Comparison of ENCODE assay signal across 10 cellular contexts in genomic region chr17:42107124-42107523, GRCh38. TPM values are rescaled to one million over a fixed set of nuclear protein-coding genes. Genes with fewer than 3 reads are reported as not detected.
A peak's percentile ranks its signal among the peaks of the same experiment; 100 is the strongest.
DNase-seq lines count a peak whose midpoint lies in the region; ATAC-seq and TF ChIP-seq lines count a peak whose summit lies in the region.
"Had no signal": no experiment of that assay in that cellular context is flagged by ENCODE, and none has a peak within 500 bp of the region (broad histone marks: within the 10 kb centered on the region; RNA-seq: fewer than 3 reads in every experiment).

No MANE protein-coding gene starts in this region.

- CTCF ChIA-PET in CD4-positive, alpha-beta memory T cell (lab: Charles Lee; ENCODE audit: partially characterized antibody) = interaction anchor here (0.6 to 7.9 kb wide), 7 partner anchors 9 to 1473 kb away, joined by 3 to 88 read pairs (median 6); partner anchors contain the start of gene DNAJC7

- TF ChIP-seq CTCF in HL-60 (IDR thresholded peaks at IDR 0.05; ENCODE audit: insufficient read depth, low read length) (no peak), colonic mucosa (IDR thresholded peaks at IDR 0.05) (no peak), neural crest cell (conservative IDR thresholded peaks at IDR 0.05) (no peak)

- no peak overlapping the region for H3K4me3 ChIP-seq in CD4-positive, alpha-beta memory T cell (ENCODE audit: low read length in 2 of 2)
- H3K4me3 ChIP-seq in HL-60 (replicated peaks; ENCODE audit: insufficient read depth, low read length) (peak overlapping the region; percentile 39), colonic mucosa (peak overlapping the region; percentile 22)
- H3K4me3 ChIP-seq: SJSA1 had no signal

- no peak for DNase-seq in CD4-positive, alpha-beta memory T cell
- no peak for DNase-seq in HL-60 (ENCODE audit: low read depth in 1 of 2, low spot score in 1 of 2)
- DNase-seq in colonic mucosa = no peak
- no peak for DNase-seq in neural crest cell (ENCODE audit: low read depth, low spot score)
- no peak for DNase-seq in epidermal melanocyte (ENCODE audit: insufficient read length, low spot score)
- DNase-seq in OCI-M1 (lab: John Stamatoyannopoulos, UW) = no peak
- DNase-seq: DMS53 had no signal

- no peak overlapping the region for H3K27ac ChIP-seq in CD4-positive, alpha-beta memory T cell (ENCODE audit: low read depth, low read length)
- H3K27ac ChIP-seq in HL-60 (replicated peaks) (no peak overlapping the region), colonic mucosa (no peak overlapping the region)
- H3K27ac ChIP-seq: SJSA1 had no signal

- H3K9me3 ChIP-seq in CD4-positive, alpha-beta memory T cell (ENCODE audit: control insufficient read depth in 1 of 2, low read length in 2 of 2) = no peaks in the 10 kb centered on the region
- H3K9me3 ChIP-seq in colonic mucosa = no peaks in the 10 kb centered on the region
- H3K9me3 ChIP-seq: SJSA1 had no signal

- H3K27ac Mint-ChIP-seq in CD4-positive, alpha-beta memory T cell = peak overlapping the region in 1 of 7 donors; percentile 79
- no peak overlapping the region for H3K27ac Mint-ChIP-seq in neural crest cell (ENCODE audit: unreplicated experiment)

- H3K27me3 ChIP-seq in CD4-positive, alpha-beta memory T cell (ENCODE audit: insufficient read depth, low read length) = no peaks in the 10 kb centered on the region
- H3K27me3 ChIP-seq in HL-60 (ENCODE audit: insufficient read depth, poor library complexity, severe bottlenecking) = no peaks in the 10 kb centered on the region
- H3K27me3 ChIP-seq in colonic mucosa = no peaks in the 10 kb centered on the region
- H3K27me3 ChIP-seq: SJSA1 had no signal

- intact Hi-C loops in CD4-positive, alpha-beta memory T cell (cut with micrococcal nuclease) = no loop called here
- intact Hi-C loops in colonic mucosa (cut with DNase I) = no loop called here

- H3K9me3 Mint-ChIP-seq in CD4-positive, alpha-beta memory T cell = peaks cover 0 to 3% (median 0%) of the 10 kb centered on the region in 8 donors
- no peaks in the 10 kb centered on the region for H3K9me3 Mint-ChIP-seq in neural crest cell

- peaks cover 34% of the 10 kb centered on the region for H3K4me1 ChIP-seq in CD4-positive, alpha-beta memory T cell (ENCODE audit: insufficient read depth, low read length)
- peaks cover 9% of the 10 kb centered on the region for H3K4me1 ChIP-seq in colonic mucosa

- peak overlapping the region in 5 of 8 donors; percentile 54 to 68 (median 61) for H3K4me3 Mint-ChIP-seq in CD4-positive, alpha-beta memory T cell
- peak overlapping the region; percentile 73 for H3K4me3 Mint-ChIP-seq in neural crest cell

- H3K9ac ChIP-seq in colonic mucosa (ENCODE audit: low read depth in 2 of 2, low read length in 2 of 2) = no peak overlapping the region

- POLR2A ChIA-PET in CD4-positive, alpha-beta memory T cell (lab: Charles Lee; ENCODE audit: partially characterized antibody) = interaction anchor here (0.7 to 1.2 kb wide), 3 partner anchors 9 to 143 kb away, joined by 3 to 5 read pairs (median 3); partner anchors contain the start of gene CNP

- H3K27me3 Mint-ChIP-seq in CD4-positive, alpha-beta memory T cell = no peaks in the 10 kb centered on the region
- H3K27me3 Mint-ChIP-seq in neural crest cell (ENCODE audit: low read depth) = peaks cover 23% of the 10 kb centered on the region

- ATAC-seq in HG03460 (IDR thresholded peaks at IDR 0.05; ENCODE audit: unreplicated experiment) = no peak
- ATAC-seq in HG02938 (IDR thresholded peaks at IDR 0.05; ENCODE audit: unreplicated experiment) = no peak

- peaks cover 17 to 46% (median 34%) of the 10 kb centered on the region in 4 donors for H3K4me1 Mint-ChIP-seq in CD4-positive, alpha-beta memory T cell
- H3K4me1 Mint-ChIP-seq in neural crest cell = peaks cover 7% of the 10 kb centered on the region

- peaks cover 5 to 19% of the 10 kb centered on the region in 2 donors for H3K36me3 Mint-ChIP-seq in CD4-positive, alpha-beta memory T cell
- no peaks in the 10 kb centered on the region for H3K36me3 Mint-ChIP-seq in neural crest cell (ENCODE audit: low read depth)

- peaks cover 7% of the 10 kb centered on the region for H3K36me3 ChIP-seq in CD4-positive, alpha-beta memory T cell (ENCODE audit: insufficient read depth, low read length)
- no peaks in the 10 kb centered on the region for H3K36me3 ChIP-seq in colonic mucosa
- H3K36me3 ChIP-seq: SJSA1 had no signal

RNA-seq across cellular contexts. Expression of gene DHX58, which starts 5.4 kb away (rescaled TPM):
- total RNA-seq in CD4-positive, alpha-beta memory T cell = 10 to 100 TPM; 41.8 to 43.3 TPM
- 10 to 100 TPM; 11.9 to 19.3 TPM for polyA plus RNA-seq in CD4-positive, alpha-beta memory T cell
- total RNA-seq in colonic mucosa (10 to 100 TPM; 10.6 to 11.3 TPM), neural crest cell (0.50 TPM in 1 of 2 replicates, not detected in the other)

RNA-seq across cellular contexts. Expression of gene ZNF385C, which starts 8.9 kb away (rescaled TPM):
- under 1 TPM in 1 of 2 experiments, not detected in 1; 0.36 TPM for total RNA-seq in CD4-positive, alpha-beta memory T cell
- not detected for polyA plus RNA-seq in CD4-positive, alpha-beta memory T cell
- total RNA-seq in colonic mucosa (under 1 TPM; 0.20 to 0.32 TPM), neural crest cell (1.3 and 1.7 TPM in 2 replicates)
- total RNA-seq: SJSA1 had no signal

RNA-seq across cellular contexts. Expression of gene KAT2A, which starts 14.0 kb away (rescaled TPM):
- total RNA-seq in CD4-positive, alpha-beta memory T cell = 10 to 100 TPM; 38.5 to 39.9 TPM
- polyA plus RNA-seq in CD4-positive, alpha-beta memory T cell = 1 to 10 TPM; 5.9 to 7.3 TPM
- total RNA-seq in colonic mucosa (10 to 100 TPM; 16.9 to 59.8 TPM), neural crest cell (41.9 and 43.6 TPM in 2 replicates)

RNA-seq across cellular contexts. Expression of gene HSPB9, which starts 15.5 kb away (rescaled TPM):
- not detected for total RNA-seq in CD4-positive, alpha-beta memory T cell
- polyA plus RNA-seq in CD4-positive, alpha-beta memory T cell = not detected
- total RNA-seq in colonic mucosa = not detected
- total RNA-seq in neural crest cell = 0.16 and 0.40 TPM in 2 replicates
- total RNA-seq: SJSA1 had no signal

RNA-seq across cellular contexts. Expression of gene RAB5C, which starts 47.7 kb away (rescaled TPM):
- total RNA-seq in CD4-positive, alpha-beta memory T cell = 10 to 100 TPM; 77.7 to 80.6 TPM
- polyA plus RNA-seq in CD4-positive, alpha-beta memory T cell = 10 to 100 TPM; 63.4 to 73.1 TPM
- total RNA-seq in colonic mucosa (100 to 1,000 TPM; 148 to 171 TPM), neural crest cell (97.6 and 99.0 TPM in 2 replicates)

Comparison
In these comparisons a context has a peak if more than half of its experiments do, and no peak if none do; other contexts are left out.
1. H3K4me3 ChIP-seq: peak in HL-60 (single experiment) and colonic mucosa (single experiment); none in CD4-positive, alpha-beta memory T cell (0 of 2).